Comparison of ENCODE assay signal across 1 cellular context in genomic region chr7:99473315-99473596, GRCh38.
TF ChIP-seq lines count a peak whose summit lies in the region.

No MANE protein-coding gene starts in this region.

TF ChIP-seq in HepG2, 621 proteins besides CTCF, POLR2A, EP300 and RAD21:
- TF ChIP-seq ZNF430 (CRISPR knock-in tag; IDR thresholded peaks at IDR 0.05): 0 out of 2 replicates have a peak, but pooled peaks have one; percentile 9
- no peak for TF ChIP-seq DNMT1 (CRISPR knock-in tag; IDR thresholded peaks at IDR 0.05)
- peak; percentile 57; the same call in 1 of the 2 replicates for TF ChIP-seq ELF1 (CRISPR knock-in tag; IDR thresholded peaks at IDR 0.05)
- peak; percentile 63 for TF ChIP-seq NFYB (CRISPR knock-in tag; IDR thresholded peaks at IDR 0.05)
- TF ChIP-seq, protein P1, sequence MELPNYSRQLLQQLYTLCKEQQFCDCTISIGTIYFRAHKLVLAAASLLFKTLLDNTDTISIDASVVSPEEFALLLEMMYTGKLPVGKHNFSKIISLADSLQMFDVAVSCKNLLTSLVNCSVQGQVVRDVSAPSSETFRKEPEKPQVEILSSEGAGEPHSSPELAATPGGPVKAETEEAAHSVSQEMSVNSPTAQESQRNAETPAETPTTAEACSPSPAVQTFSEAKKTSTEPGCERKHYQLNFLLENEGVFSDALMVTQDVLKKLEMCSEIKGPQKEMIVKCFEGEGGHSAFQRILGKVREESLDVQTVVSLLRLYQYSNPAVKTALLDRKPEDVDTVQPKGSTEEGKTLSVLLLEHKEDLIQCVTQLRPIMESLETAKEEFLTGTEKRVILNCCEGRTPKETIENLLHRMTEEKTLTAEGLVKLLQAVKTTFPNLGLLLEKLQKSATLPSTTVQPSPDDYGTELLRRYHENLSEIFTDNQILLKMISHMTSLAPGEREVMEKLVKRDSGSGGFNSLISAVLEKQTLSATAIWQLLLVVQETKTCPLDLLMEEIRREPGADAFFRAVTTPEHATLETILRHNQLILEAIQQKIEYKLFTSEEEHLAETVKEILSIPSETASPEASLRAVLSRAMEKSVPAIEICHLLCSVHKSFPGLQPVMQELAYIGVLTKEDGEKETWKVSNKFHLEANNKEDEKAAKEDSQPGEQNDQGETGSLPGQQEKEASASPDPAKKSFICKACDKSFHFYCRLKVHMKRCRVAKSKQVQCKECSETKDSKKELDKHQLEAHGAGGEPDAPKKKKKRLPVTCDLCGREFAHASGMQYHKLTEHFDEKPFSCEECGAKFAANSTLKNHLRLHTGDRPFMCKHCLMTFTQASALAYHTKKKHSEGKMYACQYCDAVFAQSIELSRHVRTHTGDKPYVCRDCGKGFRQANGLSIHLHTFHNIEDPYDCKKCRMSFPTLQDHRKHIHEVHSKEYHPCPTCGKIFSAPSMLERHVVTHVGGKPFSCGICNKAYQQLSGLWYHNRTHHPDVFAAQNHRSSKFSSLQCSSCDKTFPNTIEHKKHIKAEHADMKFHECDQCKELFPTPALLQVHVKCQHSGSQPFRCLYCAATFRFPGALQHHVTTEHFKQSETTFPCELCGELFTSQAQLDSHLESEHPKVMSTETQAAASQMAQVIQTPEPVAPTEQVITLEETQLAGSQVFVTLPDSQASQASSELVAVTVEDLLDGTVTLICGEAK (IDR thresholded peaks at IDR 0.05): 0 out of 2 replicates have a peak, but pooled peaks have one; percentile 19
- TF ChIP-seq, protein P1 (CRISPR knock-in tag; IDR thresholded peaks at IDR 0.05): no peak
- TF ChIP-seq, protein P2, sequence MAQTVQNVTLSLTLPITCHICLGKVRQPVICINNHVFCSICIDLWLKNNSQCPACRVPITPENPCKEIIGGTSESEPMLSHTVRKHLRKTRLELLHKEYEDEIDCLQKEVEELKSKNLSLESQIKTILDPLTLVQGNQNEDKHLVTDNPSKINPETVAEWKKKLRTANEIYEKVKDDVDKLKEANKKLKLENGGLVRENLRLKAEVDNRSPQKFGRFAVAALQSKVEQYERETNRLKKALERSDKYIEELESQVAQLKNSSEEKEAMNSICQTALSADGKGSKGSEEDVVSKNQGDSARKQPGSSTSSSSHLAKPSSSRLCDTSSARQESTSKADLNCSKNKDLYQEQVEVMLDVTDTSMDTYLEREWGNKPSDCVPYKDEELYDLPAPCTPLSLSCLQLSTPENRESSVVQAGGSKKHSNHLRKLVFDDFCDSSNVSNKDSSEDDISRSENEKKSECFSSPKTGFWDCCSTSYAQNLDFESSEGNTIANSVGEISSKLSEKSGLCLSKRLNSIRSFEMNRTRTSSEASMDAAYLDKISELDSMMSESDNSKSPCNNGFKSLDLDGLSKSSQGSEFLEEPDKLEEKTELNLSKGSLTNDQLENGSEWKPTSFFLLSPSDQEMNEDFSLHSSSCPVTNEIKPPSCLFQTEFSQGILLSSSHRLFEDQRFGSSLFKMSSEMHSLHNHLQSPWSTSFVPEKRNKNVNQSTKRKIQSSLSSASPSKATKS (CRISPR knock-in tag; IDR thresholded peaks at IDR 0.05): no peak
- peak; percentile 31; the same call in 1 of the 2 replicates for TF ChIP-seq ELF3 (CRISPR knock-in tag; IDR thresholded peaks at IDR 0.05)
- TF ChIP-seq SRF (IDR thresholded peaks at IDR 0.05; ENCODE audit: low read depth, low read length): 0 out of 2 replicates have a peak, but pooled peaks have one; percentile 39
- TF ChIP-seq ZNF605 (CRISPR knock-in tag; IDR thresholded peaks at IDR 0.05): peak; percentile 31; the same call in 1 of the 2 replicates
- peak; percentile 29 for TF ChIP-seq TEAD3 (CRISPR knock-in tag; optimal IDR thresholded peaks at IDR 0.05; ENCODE audit: borderline replicate concordance)
- 0 out of 2 replicates have a peak, but pooled peaks have one; percentile 1 for TF ChIP-seq MIXL1 (CRISPR knock-in tag; IDR thresholded peaks at IDR 0.05)
- TF ChIP-seq POGZ (CRISPR knock-in tag; IDR thresholded peaks at IDR 0.05): no peak
- TF ChIP-seq, protein P3, sequence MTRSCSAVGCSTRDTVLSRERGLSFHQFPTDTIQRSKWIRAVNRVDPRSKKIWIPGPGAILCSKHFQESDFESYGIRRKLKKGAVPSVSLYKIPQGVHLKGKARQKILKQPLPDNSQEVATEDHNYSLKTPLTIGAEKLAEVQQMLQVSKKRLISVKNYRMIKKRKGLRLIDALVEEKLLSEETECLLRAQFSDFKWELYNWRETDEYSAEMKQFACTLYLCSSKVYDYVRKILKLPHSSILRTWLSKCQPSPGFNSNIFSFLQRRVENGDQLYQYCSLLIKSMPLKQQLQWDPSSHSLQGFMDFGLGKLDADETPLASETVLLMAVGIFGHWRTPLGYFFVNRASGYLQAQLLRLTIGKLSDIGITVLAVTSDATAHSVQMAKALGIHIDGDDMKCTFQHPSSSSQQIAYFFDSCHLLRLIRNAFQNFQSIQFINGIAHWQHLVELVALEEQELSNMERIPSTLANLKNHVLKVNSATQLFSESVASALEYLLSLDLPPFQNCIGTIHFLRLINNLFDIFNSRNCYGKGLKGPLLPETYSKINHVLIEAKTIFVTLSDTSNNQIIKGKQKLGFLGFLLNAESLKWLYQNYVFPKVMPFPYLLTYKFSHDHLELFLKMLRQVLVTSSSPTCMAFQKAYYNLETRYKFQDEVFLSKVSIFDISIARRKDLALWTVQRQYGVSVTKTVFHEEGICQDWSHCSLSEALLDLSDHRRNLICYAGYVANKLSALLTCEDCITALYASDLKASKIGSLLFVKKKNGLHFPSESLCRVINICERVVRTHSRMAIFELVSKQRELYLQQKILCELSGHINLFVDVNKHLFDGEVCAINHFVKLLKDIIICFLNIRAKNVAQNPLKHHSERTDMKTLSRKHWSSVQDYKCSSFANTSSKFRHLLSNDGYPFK (CRISPR knock-in tag; IDR thresholded peaks at IDR 0.05; ENCODE audit: borderline replicate concordance): peak; percentile 16; the same call in 1 of the 2 replicates
- TF ChIP-seq ARID4A (CRISPR knock-in tag; IDR thresholded peaks at IDR 0.05; ENCODE audit: borderline replicate concordance): 0 out of 2 replicates have a peak, but pooled peaks have one; percentile 17
- 0 out of 2 replicates have a peak, but pooled peaks have one; percentile 4 for TF ChIP-seq FOXA3 (CRISPR knock-in tag; IDR thresholded peaks at IDR 0.05)
- TF ChIP-seq BCL6 (CRISPR knock-in tag; IDR thresholded peaks at IDR 0.05): peak; percentile 17; the same call in 1 of the 2 replicates
- TF ChIP-seq, protein P4, sequence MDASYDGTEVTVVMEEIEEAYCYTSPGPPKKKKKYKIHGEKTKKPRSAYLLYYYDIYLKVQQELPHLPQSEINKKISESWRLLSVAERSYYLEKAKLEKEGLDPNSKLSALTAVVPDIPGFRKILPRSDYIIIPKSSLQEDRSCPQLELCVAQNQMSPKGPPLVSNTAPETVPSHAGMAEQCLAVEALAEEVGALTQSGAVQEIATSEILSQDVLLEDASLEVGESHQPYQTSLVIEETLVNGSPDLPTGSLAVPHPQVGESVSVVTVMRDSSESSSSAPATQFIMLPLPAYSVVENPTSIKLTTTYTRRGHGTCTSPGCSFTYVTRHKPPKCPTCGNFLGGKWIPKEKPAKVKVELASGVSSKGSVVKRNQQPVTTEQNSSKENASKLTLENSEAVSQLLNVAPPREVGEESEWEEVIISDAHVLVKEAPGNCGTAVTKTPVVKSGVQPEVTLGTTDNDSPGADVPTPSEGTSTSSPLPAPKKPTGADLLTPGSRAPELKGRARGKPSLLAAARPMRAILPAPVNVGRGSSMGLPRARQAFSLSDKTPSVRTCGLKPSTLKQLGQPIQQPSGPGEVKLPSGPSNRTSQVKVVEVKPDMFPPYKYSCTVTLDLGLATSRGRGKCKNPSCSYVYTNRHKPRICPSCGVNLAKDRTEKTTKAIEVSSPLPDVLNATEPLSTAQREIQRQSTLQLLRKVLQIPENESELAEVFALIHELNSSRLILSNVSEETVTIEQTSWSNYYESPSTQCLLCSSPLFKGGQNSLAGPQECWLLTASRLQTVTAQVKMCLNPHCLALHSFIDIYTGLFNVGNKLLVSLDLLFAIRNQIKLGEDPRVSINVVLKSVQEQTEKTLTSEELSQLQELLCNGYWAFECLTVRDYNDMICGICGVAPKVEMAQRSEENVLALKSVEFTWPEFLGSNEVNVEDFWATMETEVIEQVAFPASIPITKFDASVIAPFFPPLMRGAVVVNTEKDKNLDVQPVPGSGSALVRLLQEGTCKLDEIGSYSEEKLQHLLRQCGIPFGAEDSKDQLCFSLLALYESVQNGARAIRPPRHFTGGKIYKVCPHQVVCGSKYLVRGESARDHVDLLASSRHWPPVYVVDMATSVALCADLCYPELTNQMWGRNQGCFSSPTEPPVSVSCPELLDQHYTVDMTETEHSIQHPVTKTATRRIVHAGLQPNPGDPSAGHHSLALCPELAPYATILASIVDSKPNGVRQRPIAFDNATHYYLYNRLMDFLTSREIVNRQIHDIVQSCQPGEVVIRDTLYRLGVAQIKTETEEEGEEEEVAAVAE (CRISPR knock-in tag; IDR thresholded peaks at IDR 0.05; ENCODE audit: borderline replicate concordance): peak; percentile 98
- no peak for TF ChIP-seq RFX5 (IDR thresholded peaks at IDR 0.05; ENCODE audit: low read depth, low read length)
- TF ChIP-seq ZNF670 (CRISPR knock-in tag; IDR thresholded peaks at IDR 0.05; ENCODE audit: borderline replicate concordance): no peak
- no peak for TF ChIP-seq ZNF503 (CRISPR knock-in tag; IDR thresholded peaks at IDR 0.05)
- TF ChIP-seq, protein P5, sequence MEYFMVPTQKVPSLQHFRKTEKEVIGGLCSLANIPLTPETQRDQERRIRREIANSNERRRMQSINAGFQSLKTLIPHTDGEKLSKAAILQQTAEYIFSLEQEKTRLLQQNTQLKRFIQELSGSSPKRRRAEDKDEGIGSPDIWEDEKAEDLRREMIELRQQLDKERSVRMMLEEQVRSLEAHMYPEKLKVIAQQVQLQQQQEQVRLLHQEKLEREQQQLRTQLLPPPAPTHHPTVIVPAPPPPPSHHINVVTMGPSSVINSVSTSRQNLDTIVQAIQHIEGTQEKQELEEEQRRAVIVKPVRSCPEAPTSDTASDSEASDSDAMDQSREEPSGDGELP (IDR thresholded peaks at IDR 0.05; ENCODE audit: borderline replicate concordance, low read depth): peak; percentile 69
- 0 out of 2 replicates have a peak, but pooled peaks have one; percentile 17 for TF ChIP-seq MIER3 (CRISPR knock-in tag; IDR thresholded peaks at IDR 0.05; ENCODE audit: borderline replicate concordance)
- peak; percentile 67 for TF ChIP-seq NFYC (CRISPR knock-in tag; IDR thresholded peaks at IDR 0.05)
